33 cellular contexts compared by ENCODE assay signal in the genomic region with DNA sequence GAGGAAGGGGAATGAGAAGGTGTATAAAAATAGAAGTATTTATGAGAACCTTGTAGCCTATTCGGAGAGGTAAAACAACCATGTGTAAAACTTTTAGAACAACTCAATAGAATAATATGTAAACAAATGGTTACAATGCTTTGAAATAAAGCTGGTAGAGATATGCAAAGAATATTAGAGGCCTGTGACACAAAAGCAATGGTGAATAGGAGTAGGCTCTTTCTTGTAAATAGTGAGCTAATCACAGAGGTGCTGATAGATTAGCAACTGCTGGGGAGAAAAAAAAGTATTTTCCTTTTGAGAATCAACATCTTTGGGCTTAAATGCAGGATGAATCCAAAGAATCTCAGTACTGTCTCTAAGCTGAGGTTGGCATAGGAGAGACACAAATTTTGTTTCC. TPM values are rescaled to one million over a fixed set of nuclear protein-coding genes. Genes with fewer than 3 reads are reported as not detected.
"Had no signal": no experiment of that assay in that cellular context is flagged by ENCODE, and none has a peak within 500 bp of the region (broad histone marks: within the 10 kb centered on the region; RNA-seq: fewer than 3 reads in every experiment).

No MANE protein-coding gene starts in this region.

- ATAC-seq: activated CD8-positive, alpha-beta T cell treated with anti-CD3 and anti-CD28 coated beads for 36 hours; activated T-cell treated with anti-CD3 and anti-CD28 coated beads, Interleukin-2, amount 50 U/mL, for 72 hours; activated T-helper 17 cell treated with anti-CD3 and anti-CD28 coated beads, Interleukin-2, amount 50 U/mL, for 72 hours; Panc1 had no signal

- H3K27ac ChIP-seq: ascending aorta, cardiac muscle cell, SJSA1, WERI-Rb-1 had no signal

- H3K27me3 Mint-ChIP-seq: central memory CD8-positive, alpha-beta T cell had no signal

- H3K9me3 ChIP-seq: ascending aorta, SJSA1 had no signal

- DNase-seq: activated CD4-positive, alpha-beta T cell treated with anti-CD3 and anti-CD28 coated beads, Interleukin-2, amount 10 ng/mL, durations not matched to agents 24 days and 14 days; activated CD4-positive, alpha-beta T cell treated with anti-CD3 and anti-CD28 coated beads, Interleukin-2, amount 50 U/mL, for 4 hours; activated CD4-positive, CD25-positive, alpha-beta regulatory T cell; activated CD8-positive, alpha-beta T cell treated with anti-CD3 and anti-CD28 coated beads for 36 hours; activated effector memory CD4-positive, alpha-beta T cell treated with anti-CD3 and anti-CD28 coated beads, Interleukin-2, amount 50 U/mL, for 16 hours; activated naive CD4-positive, alpha-beta T cell; activated naive CD4-positive, alpha-beta T cell treated with anti-CD3 and anti-CD28 coated beads, Interleukin-2, amount 50 U/mL, for 16 hours; activated naive CD8-positive, alpha-beta T cell treated with anti-CD3 and anti-CD28 coated beads for 36 hours; activated T-cell treated with anti-CD3 and anti-CD28 coated beads, Interleukin-2, amount 50 U/mL, for 1 hour; activated T-cell treated with anti-CD3 and anti-CD28 coated beads, Interleukin-2, amount 50 U/mL, for 72 hours; amygdala; Karpas-422; NCI-H1105; NCI-H1417 treated with DMSO at 0.1 percent for 48 hours; NCI-H187 treated with DMSO at 0.1 percent for 48 hours; NCI-H2081; NCI-H2171 treated with DMSO at 0.1 percent for 48 hours; NCI-H2227 treated with DMSO at 0.1 percent for 48 hours; NCI-H446 treated with DMSO at 0.1 percent for 48 hours; NCI-H524 treated with DMSO at 0.1 percent for 48 hours; SHP77 treated with DMSO at 0.1 percent for 48 hours; SW 1271; T-helper 1 cell; T-helper 2 cell; T-helper 9 cell; WERI-Rb-1 had no signal

- H3K36me3 ChIP-seq: ascending aorta, cardiac muscle cell, SJSA1, WERI-Rb-1 had no signal

- H3K4me3 Mint-ChIP-seq: activated CD4-positive, alpha-beta T cell treated with anti-CD3 and anti-CD28 coated beads, Interleukin-2, amount 10 ng/mL, durations not matched to agents 24 days and 14 days; activated CD8-positive, alpha-beta T cell treated with anti-CD3 and anti-CD28 coated beads for 36 hours; activated naive CD8-positive, alpha-beta T cell treated with anti-CD3 and anti-CD28 coated beads for 36 hours; activated T-cell treated with anti-CD3 and anti-CD28 coated beads, Interleukin-2, amount 50 U/mL, for 72 hours; activated T-helper 17 cell treated with anti-CD3 and anti-CD28 coated beads, Interleukin-2, amount 50 U/mL, for 72 hours; central memory CD8-positive, alpha-beta T cell had no signal

- H3K27ac Mint-ChIP-seq: activated CD4-positive, alpha-beta T cell treated with anti-CD3 and anti-CD28 coated beads, Interleukin-2, amount 10 ng/mL, durations not matched to agents 24 days and 14 days; activated CD8-positive, alpha-beta T cell treated with anti-CD3 and anti-CD28 coated beads for 36 hours; activated naive CD8-positive, alpha-beta T cell treated with anti-CD3 and anti-CD28 coated beads for 36 hours; activated T-cell treated with anti-CD3 and anti-CD28 coated beads, Interleukin-2, amount 50 U/mL, for 72 hours; activated T-helper 17 cell treated with anti-CD3 and anti-CD28 coated beads, Interleukin-2, amount 50 U/mL, for 72 hours had no signal

- H3K4me3 ChIP-seq: ascending aorta, cardiac muscle cell, SJSA1 had no signal

- H3K4me1 ChIP-seq: ascending aorta, SJSA1 had no signal

- H3K9me3 Mint-ChIP-seq: activated CD4-positive, alpha-beta T cell treated with anti-CD3 and anti-CD28 coated beads, Interleukin-2, amount 10 ng/mL, durations not matched to agents 24 days and 14 days; activated CD8-positive, alpha-beta T cell treated with anti-CD3 and anti-CD28 coated beads for 36 hours; activated naive CD8-positive, alpha-beta T cell treated with anti-CD3 and anti-CD28 coated beads for 36 hours; activated T-cell treated with anti-CD3 and anti-CD28 coated beads, Interleukin-2, amount 50 U/mL, for 72 hours; activated T-helper 17 cell treated with anti-CD3 and anti-CD28 coated beads, Interleukin-2, amount 50 U/mL, for 72 hours; central memory CD8-positive, alpha-beta T cell had no signal

- H3K27me3 ChIP-seq: ascending aorta, SJSA1 had no signal

- H3K36me3 Mint-ChIP-seq: activated naive CD8-positive, alpha-beta T cell treated with anti-CD3 and anti-CD28 coated beads for 36 hours had no signal

- H3K4me1 Mint-ChIP-seq: activated naive CD8-positive, alpha-beta T cell treated with anti-CD3 and anti-CD28 coated beads for 36 hours; central memory CD8-positive, alpha-beta T cell had no signal

RNA-seq across cellular contexts. Expression of a gene that starts 7.0 kb away (rescaled TPM):
- total RNA-seq: activated naive CD8-positive, alpha-beta T cell treated with anti-CD3 and anti-CD28 coated beads for 36 hours; MCF 10A had no signal
- polyA plus RNA-seq: cardiac muscle cell had no signal
